In the genomic region with DNA sequence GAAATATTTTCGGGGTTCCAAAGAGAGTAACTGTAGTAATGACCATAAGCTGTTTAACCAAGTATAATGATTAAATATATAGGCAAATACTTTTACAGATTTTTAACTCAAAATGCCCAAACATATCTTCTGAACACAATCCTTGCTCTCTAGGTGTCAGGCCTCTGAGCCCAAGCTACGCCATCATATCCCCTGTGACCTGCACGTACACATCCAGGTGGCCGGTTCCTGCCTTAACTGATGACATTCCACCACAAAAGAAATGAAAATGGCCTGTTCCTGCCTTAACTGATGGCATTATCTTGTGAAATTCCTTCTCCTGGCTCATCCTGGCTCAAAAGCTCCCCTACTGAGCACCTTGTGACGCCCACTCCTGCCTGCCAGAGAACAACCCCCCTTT, we compare ENCODE assay signal across 1 cellular context.
TF ChIP-seq lines count a peak whose summit lies in the region.

No MANE protein-coding gene starts in this region.

TF ChIP-seq in WTC11, 78 proteins besides CTCF, POLR2A, EP300 and RAD21 (continued from another document):
- TF ChIP-seq ZNF532 (CRISPR knock-in tag; IDR thresholded peaks at IDR 0.05; ENCODE audit: borderline replicate concordance) (peak; percentile 91; the same call in 1 of the 2 replicates), PRRX2 (CRISPR knock-in tag; IDR thresholded peaks at IDR 0.05) (peak; percentile 61; the same call in 1 of the 2 replicates), ZSCAN18 (CRISPR knock-in tag; IDR thresholded peaks at IDR 0.05) (0 out of 2 replicates have a peak, but pooled peaks have one; percentile 52), TEAD1 (CRISPR knock-in tag; IDR thresholded peaks at IDR 0.05) (peak; percentile 72; the same call in 1 of the 2 replicates)
